ENCODE assay signal across 2 cellular contexts in the genomic region with DNA sequence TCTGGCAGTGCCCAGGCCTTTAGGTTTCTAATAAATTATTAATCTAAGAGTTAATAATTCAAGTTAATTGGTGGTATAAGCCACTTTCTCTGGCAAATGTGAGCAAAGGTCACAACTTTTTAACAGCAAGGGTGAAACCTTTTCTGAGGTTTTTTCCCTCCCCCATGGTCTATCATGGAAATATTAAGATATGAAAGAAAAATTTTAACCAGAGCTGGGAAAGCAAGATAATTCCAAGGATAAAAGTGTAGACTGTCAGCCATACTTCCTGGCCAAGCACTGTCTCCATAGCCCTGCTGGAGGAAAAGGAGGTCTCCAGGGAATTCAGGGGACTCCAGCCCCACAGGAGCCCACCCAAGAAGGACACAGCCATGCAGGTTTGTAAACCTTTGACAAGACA.
A peak's percentile ranks its signal among the peaks of the same experiment; 100 is the strongest.
TF ChIP-seq lines count a peak whose summit lies in the region.

No MANE protein-coding gene starts in this region.

TF ChIP-seq in liver, 16 proteins besides CTCF, POLR2A, EP300 and RAD21 (continued from another document):
- no peak for TF ChIP-seq HNF4G (IDR thresholded peaks at IDR 0.05)
- TF ChIP-seq, protein P1, sequence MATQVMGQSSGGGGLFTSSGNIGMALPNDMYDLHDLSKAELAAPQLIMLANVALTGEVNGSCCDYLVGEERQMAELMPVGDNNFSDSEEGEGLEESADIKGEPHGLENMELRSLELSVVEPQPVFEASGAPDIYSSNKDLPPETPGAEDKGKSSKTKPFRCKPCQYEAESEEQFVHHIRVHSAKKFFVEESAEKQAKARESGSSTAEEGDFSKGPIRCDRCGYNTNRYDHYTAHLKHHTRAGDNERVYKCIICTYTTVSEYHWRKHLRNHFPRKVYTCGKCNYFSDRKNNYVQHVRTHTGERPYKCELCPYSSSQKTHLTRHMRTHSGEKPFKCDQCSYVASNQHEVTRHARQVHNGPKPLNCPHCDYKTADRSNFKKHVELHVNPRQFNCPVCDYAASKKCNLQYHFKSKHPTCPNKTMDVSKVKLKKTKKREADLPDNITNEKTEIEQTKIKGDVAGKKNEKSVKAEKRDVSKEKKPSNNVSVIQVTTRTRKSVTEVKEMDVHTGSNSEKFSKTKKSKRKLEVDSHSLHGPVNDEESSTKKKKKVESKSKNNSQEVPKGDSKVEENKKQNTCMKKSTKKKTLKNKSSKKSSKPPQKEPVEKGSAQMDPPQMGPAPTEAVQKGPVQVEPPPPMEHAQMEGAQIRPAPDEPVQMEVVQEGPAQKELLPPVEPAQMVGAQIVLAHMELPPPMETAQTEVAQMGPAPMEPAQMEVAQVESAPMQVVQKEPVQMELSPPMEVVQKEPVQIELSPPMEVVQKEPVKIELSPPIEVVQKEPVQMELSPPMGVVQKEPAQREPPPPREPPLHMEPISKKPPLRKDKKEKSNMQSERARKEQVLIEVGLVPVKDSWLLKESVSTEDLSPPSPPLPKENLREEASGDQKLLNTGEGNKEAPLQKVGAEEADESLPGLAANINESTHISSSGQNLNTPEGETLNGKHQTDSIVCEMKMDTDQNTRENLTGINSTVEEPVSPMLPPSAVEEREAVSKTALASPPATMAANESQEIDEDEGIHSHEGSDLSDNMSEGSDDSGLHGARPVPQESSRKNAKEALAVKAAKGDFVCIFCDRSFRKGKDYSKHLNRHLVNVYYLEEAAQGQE (IDR thresholded peaks at IDR 0.05) = no peak
- no peak for TF ChIP-seq EGR1 (IDR thresholded peaks at IDR 0.05; ENCODE audit: low read depth in 2 of 2)
- no peak for TF ChIP-seq GABPA (IDR thresholded peaks at IDR 0.05 in 1 of 2, conservative IDR thresholded peaks at IDR 0.05 in 1 of 2)
- no peak for TF ChIP-seq FOXA1 (IDR thresholded peaks at IDR 0.05)
- peak in 1 of 2 donors; percentile 44 for TF ChIP-seq HNF4A (conservative IDR thresholded peaks at IDR 0.05)
- TF ChIP-seq RXRA (IDR thresholded peaks at IDR 0.05) = peak in 1 of 2 donors; percentile 17
- TF ChIP-seq JUND (IDR thresholded peaks at IDR 0.05) = no peak
- TF ChIP-seq FOXA2 (IDR thresholded peaks at IDR 0.05) = no peak
- TF ChIP-seq, protein P2, sequence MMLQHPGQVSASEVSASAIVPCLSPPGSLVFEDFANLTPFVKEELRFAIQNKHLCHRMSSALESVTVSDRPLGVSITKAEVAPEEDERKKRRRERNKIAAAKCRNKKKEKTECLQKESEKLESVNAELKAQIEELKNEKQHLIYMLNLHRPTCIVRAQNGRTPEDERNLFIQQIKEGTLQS (IDR thresholded peaks at IDR 0.05) = no peak
- TF ChIP-seq, protein P3, sequence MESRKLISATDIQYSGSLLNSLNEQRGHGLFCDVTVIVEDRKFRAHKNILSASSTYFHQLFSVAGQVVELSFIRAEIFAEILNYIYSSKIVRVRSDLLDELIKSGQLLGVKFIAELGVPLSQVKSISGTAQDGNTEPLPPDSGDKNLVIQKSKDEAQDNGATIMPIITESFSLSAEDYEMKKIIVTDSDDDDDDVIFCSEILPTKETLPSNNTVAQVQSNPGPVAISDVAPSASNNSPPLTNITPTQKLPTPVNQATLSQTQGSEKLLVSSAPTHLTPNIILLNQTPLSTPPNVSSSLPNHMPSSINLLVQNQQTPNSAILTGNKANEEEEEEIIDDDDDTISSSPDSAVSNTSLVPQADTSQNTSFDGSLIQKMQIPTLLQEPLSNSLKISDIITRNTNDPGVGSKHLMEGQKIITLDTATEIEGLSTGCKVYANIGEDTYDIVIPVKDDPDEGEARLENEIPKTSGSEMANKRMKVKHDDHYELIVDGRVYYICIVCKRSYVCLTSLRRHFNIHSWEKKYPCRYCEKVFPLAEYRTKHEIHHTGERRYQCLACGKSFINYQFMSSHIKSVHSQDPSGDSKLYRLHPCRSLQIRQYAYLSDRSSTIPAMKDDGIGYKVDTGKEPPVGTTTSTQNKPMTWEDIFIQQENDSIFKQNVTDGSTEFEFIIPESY (IDR thresholded peaks at IDR 0.05) = no peak
- no peak for TF ChIP-seq TAF1 (conservative IDR thresholded peaks at IDR 0.05)

TF ChIP-seq in HepG2, 621 proteins besides CTCF, POLR2A, EP300 and RAD21:
- TF ChIP-seq, protein P4, sequence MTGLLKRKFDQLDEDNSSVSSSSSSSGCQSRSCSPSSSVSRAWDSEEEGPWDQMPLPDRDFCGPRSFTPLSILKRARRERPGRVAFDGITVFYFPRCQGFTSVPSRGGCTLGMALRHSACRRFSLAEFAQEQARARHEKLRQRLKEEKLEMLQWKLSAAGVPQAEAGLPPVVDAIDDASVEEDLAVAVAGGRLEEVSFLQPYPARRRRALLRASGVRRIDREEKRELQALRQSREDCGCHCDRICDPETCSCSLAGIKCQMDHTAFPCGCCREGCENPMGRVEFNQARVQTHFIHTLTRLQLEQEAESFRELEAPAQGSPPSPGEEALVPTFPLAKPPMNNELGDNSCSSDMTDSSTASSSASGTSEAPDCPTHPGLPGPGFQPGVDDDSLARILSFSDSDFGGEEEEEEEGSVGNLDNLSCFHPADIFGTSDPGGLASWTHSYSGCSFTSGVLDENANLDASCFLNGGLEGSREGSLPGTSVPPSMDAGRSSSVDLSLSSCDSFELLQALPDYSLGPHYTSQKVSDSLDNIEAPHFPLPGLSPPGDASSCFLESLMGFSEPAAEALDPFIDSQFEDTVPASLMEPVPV (CRISPR knock-in tag; IDR thresholded peaks at IDR 0.05) = no peak
- TF ChIP-seq, protein P5, sequence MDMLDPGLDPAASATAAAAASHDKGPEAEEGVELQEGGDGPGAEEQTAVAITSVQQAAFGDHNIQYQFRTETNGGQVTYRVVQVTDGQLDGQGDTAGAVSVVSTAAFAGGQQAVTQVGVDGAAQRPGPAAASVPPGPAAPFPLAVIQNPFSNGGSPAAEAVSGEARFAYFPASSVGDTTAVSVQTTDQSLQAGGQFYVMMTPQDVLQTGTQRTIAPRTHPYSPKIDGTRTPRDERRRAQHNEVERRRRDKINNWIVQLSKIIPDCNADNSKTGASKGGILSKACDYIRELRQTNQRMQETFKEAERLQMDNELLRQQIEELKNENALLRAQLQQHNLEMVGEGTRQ (IDR thresholded peaks at IDR 0.05; ENCODE audit: low read depth, low read length) = no peak
- TF ChIP-seq, protein P5 (CRISPR knock-in tag; IDR thresholded peaks at IDR 0.05; ENCODE audit: borderline replicate concordance) = no peak
- no peak for TF ChIP-seq GLI4 (CRISPR knock-in tag; IDR thresholded peaks at IDR 0.05; ENCODE audit: borderline replicate concordance)
- no peak for TF ChIP-seq SRF (IDR thresholded peaks at IDR 0.05; ENCODE audit: low read depth, low read length)
- TF ChIP-seq, protein P6, sequence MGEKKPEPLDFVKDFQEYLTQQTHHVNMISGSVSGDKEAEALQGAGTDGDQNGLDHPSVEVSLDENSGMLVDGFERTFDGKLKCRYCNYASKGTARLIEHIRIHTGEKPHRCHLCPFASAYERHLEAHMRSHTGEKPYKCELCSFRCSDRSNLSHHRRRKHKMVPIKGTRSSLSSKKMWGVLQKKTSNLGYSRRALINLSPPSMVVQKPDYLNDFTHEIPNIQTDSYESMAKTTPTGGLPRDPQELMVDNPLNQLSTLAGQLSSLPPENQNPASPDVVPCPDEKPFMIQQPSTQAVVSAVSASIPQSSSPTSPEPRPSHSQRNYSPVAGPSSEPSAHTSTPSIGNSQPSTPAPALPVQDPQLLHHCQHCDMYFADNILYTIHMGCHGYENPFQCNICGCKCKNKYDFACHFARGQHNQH (CRISPR knock-in tag; IDR thresholded peaks at IDR 0.05) = no peak
- no peak for TF ChIP-seq CBX2 (IDR thresholded peaks at IDR 0.05; ENCODE audit: low read depth, low read length)
- no peak for TF ChIP-seq CBX2 (CRISPR knock-in tag; IDR thresholded peaks at IDR 0.05; ENCODE audit: low read depth)
- no peak for TF ChIP-seq U2AF1 (optimal IDR thresholded peaks at IDR 0.05; ENCODE audit: low read depth, low read length)
- TF ChIP-seq, protein P7, sequence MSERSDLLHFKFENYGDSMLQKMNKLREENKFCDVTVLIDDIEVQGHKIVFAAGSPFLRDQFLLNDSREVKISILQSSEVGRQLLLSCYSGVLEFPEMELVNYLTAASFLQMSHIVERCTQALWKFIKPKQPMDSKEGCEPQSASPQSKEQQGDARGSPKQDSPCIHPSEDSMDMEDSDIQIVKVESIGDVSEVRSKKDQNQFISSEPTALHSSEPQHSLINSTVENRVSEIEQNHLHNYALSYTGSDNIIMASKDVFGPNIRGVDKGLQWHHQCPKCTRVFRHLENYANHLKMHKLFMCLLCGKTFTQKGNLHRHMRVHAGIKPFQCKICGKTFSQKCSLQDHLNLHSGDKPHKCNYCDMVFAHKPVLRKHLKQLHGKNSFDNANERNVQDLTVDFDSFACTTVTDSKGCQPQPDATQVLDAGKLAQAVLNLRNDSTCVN (CRISPR knock-in tag; IDR thresholded peaks at IDR 0.05; ENCODE audit: borderline replicate concordance) = no peak
- TF ChIP-seq EEA1 (CRISPR knock-in tag; IDR thresholded peaks at IDR 0.05; ENCODE audit: borderline replicate concordance) = no peak
- no peak for TF ChIP-seq EED (CRISPR knock-in tag; IDR thresholded peaks at IDR 0.05)
- TF ChIP-seq, protein P8, sequence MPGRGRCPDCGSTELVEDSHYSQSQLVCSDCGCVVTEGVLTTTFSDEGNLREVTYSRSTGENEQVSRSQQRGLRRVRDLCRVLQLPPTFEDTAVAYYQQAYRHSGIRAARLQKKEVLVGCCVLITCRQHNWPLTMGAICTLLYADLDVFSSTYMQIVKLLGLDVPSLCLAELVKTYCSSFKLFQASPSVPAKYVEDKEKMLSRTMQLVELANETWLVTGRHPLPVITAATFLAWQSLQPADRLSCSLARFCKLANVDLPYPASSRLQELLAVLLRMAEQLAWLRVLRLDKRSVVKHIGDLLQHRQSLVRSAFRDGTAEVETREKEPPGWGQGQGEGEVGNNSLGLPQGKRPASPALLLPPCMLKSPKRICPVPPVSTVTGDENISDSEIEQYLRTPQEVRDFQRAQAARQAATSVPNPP (CRISPR knock-in tag; IDR thresholded peaks at IDR 0.05) = no peak
